ENCODE assay signal across 2 cellular contexts in genomic region chr3:150152567-150152966, GRCh38.
TF ChIP-seq lines count a peak whose summit lies in the region.

No MANE protein-coding gene starts in this region.

TF ChIP-seq in HepG2, 621 proteins besides CTCF, POLR2A, EP300 and RAD21:
- TF ChIP-seq USF2 (IDR thresholded peaks at IDR 0.05; ENCODE audit: low read depth, low read length) (0 out of 2 replicates have a peak, but pooled peaks have one; percentile 39), USF2 (CRISPR knock-in tag; IDR thresholded peaks at IDR 0.05; ENCODE audit: borderline replicate concordance) (no peak), PHF20 (CRISPR knock-in tag; IDR thresholded peaks at IDR 0.05) (no peak), RAD51 (IDR thresholded peaks at IDR 0.05; ENCODE audit: borderline replicate concordance) (peak; percentile 85)

TF ChIP-seq in H1, 55 proteins besides CTCF, POLR2A, EP300 and RAD21:
- no peak for TF ChIP-seq CEBPB (IDR thresholded peaks at IDR 0.05; ENCODE audit: low read depth, low read length)
- no peak for TF ChIP-seq BRCA1 (IDR thresholded peaks at IDR 0.05; ENCODE audit: low read depth, low read length)
- no peak for TF ChIP-seq MAX (IDR thresholded peaks at IDR 0.05)
- TF ChIP-seq BCL11A (IDR thresholded peaks at IDR 0.05; ENCODE audit: low read depth in 2 of 2, low read length in 2 of 2) = no peak
- TF ChIP-seq CREB1 (IDR thresholded peaks at IDR 0.05) = no peak
- no peak for TF ChIP-seq SIX5 (IDR thresholded peaks at IDR 0.05; ENCODE audit: low read depth, low read length)
- TF ChIP-seq SIN3A (conservative IDR thresholded peaks at IDR 0.05 in 1 of 2, IDR thresholded peaks at IDR 0.05 in 1 of 2; ENCODE audit: low read depth in 1 of 2, low read length in 2 of 2) = no peak
- TF ChIP-seq FOSL1 (IDR thresholded peaks at IDR 0.05; ENCODE audit: insufficient read depth, low read depth, low read length) = no peak
- TF ChIP-seq TEAD4 (IDR thresholded peaks at IDR 0.05; ENCODE audit: low read depth, low read length) = no peak
- no peak for TF ChIP-seq YY1 (IDR thresholded peaks at IDR 0.05; ENCODE audit: low read depth, low read length)
- no peak for TF ChIP-seq JUND (IDR thresholded peaks at IDR 0.05; ENCODE audit: low read length)
- TF ChIP-seq USF2 (IDR thresholded peaks at IDR 0.05; ENCODE audit: low read length) = no peak
